ENCODE assay signal across 2 cellular contexts in genomic region chr1:167212025-167212424, GRCh38.
TF ChIP-seq lines count a peak whose summit lies in the region.

No MANE protein-coding gene starts in this region.

TF ChIP-seq in GM23338, 12 proteins besides CTCF, POLR2A, EP300 and RAD21 (continued from another document):
- no peak for TF ChIP-seq ZNF462 (CRISPR knock-in tag; IDR thresholded peaks at IDR 0.05)
- TF ChIP-seq CREB1 (CRISPR knock-in tag; IDR thresholded peaks at IDR 0.05; ENCODE audit: low read depth): no peak
- TF ChIP-seq NANOG (IDR thresholded peaks at IDR 0.05; ENCODE audit: borderline replicate concordance): no peak
- TF ChIP-seq EZH2phosphoT487 (IDR thresholded peaks at IDR 0.05; ENCODE audit: unreplicated experiment): no peak
- TF ChIP-seq STAT1 (IDR thresholded peaks at IDR 0.05; ENCODE audit: unreplicated experiment): no peak
- TF ChIP-seq ZNF114 (CRISPR knock-in tag; IDR thresholded peaks at IDR 0.05): no peak
- TF ChIP-seq REST (IDR thresholded peaks at IDR 0.05; ENCODE audit: unreplicated experiment): no peak
- TF ChIP-seq, protein P1, sequence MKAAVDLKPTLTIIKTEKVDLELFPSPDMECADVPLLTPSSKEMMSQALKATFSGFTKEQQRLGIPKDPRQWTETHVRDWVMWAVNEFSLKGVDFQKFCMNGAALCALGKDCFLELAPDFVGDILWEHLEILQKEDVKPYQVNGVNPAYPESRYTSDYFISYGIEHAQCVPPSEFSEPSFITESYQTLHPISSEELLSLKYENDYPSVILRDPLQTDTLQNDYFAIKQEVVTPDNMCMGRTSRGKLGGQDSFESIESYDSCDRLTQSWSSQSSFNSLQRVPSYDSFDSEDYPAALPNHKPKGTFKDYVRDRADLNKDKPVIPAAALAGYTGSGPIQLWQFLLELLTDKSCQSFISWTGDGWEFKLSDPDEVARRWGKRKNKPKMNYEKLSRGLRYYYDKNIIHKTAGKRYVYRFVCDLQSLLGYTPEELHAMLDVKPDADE (IDR thresholded peaks at IDR 0.05): no peak
- TF ChIP-seq ZNF331 (CRISPR knock-in tag; IDR thresholded peaks at IDR 0.05; ENCODE audit: low read depth): no peak
- no peak for TF ChIP-seq JUNB (IDR thresholded peaks at IDR 0.05; ENCODE audit: unreplicated experiment)
TF ChIP-seq in GM23338: peak in this region for 0.

TF ChIP-seq in WTC11, 78 proteins besides CTCF, POLR2A, EP300 and RAD21 (continued from another document):
- TF ChIP-seq TP53 (CRISPR knock-in tag; IDR thresholded peaks at IDR 0.05): no peak
- TF ChIP-seq, protein P2, sequence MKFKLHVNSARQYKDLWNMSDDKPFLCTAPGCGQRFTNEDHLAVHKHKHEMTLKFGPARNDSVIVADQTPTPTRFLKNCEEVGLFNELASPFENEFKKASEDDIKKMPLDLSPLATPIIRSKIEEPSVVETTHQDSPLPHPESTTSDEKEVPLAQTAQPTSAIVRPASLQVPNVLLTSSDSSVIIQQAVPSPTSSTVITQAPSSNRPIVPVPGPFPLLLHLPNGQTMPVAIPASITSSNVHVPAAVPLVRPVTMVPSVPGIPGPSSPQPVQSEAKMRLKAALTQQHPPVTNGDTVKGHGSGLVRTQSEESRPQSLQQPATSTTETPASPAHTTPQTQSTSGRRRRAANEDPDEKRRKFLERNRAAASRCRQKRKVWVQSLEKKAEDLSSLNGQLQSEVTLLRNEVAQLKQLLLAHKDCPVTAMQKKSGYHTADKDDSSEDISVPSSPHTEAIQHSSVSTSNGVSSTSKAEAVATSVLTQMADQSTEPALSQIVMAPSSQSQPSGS (CRISPR knock-in tag; IDR thresholded peaks at IDR 0.05; ENCODE audit: borderline replicate concordance, low read depth): no peak
- TF ChIP-seq SOX15 (CRISPR knock-in tag; IDR thresholded peaks at IDR 0.05): no peak
- no peak for TF ChIP-seq ZBTB43 (CRISPR knock-in tag; IDR thresholded peaks at IDR 0.05)
- no peak for TF ChIP-seq ZNF317 (CRISPR knock-in tag; IDR thresholded peaks at IDR 0.05; ENCODE audit: borderline replicate concordance, low read depth)
